30 cellular contexts compared by ENCODE assay signal in genomic region chr20:23253524-23253923, GRCh38.
"Had no signal": no experiment of that assay in that cellular context is flagged by ENCODE, and none has a peak within 500 bp of the region (broad histone marks: within the 10 kb centered on the region; RNA-seq: fewer than 3 reads in every experiment).

No MANE protein-coding gene starts in this region.

- H3K4me3 ChIP-seq: adrenal gland, body of pancreas, breast epithelium had no signal

- H3K27ac ChIP-seq: adrenal gland, body of pancreas, brain microvascular endothelial cell, breast epithelium, VCaP had no signal

- H3K4me1 ChIP-seq: breast epithelium had no signal

- FAIRE-seq: astrocyte, TTC549 had no signal

- H3K36me3 ChIP-seq: adrenal gland, brain microvascular endothelial cell, breast epithelium had no signal

- ATAC-seq: activated CD8-positive, alpha-beta T cell treated with anti-CD3 and anti-CD28 coated beads for 36 hours; activated naive CD4-positive, alpha-beta T cell treated with anti-CD3 and anti-CD28 coated beads, Interleukin-2, amount 50 U/mL, for 72 hours; body of pancreas had no signal

- H3K9me3 ChIP-seq: adrenal gland, body of pancreas, breast epithelium had no signal

- DNase-seq: activated B cell treated with CpG ODN at 0.5 μM for 24 hours; activated CD4-positive, alpha-beta memory T cell treated with anti-CD3 and anti-CD28 coated beads for 36 hours; activated CD4-positive, alpha-beta T cell treated with anti-CD3 and anti-CD28 coated beads for 4 hours; activated CD4-positive, alpha-beta T cell treated with anti-CD3 and anti-CD28 coated beads, Interleukin-2, amount 10 ng/mL, durations not matched to agents 24 days and 14 days; activated CD4-positive, alpha-beta T cell treated with anti-CD3 and anti-CD28 coated beads, Interleukin-2, amount 50 U/mL, for 1 hour; activated CD4-positive, alpha-beta T cell treated with anti-CD3 and anti-CD28 coated beads, Interleukin-2, amount 50 U/mL, for 4 hours; activated CD4-positive, CD25-positive, alpha-beta regulatory T cell treated with anti-CD3 and anti-CD28 coated beads, Interleukin-2, amount 50 U/mL, for 72 hours; activated CD8-positive, alpha-beta memory T cell treated with anti-CD3 and anti-CD28 coated beads, Interleukin-2, amount 50 U/mL, for 4 hours; activated CD8-positive, alpha-beta T cell treated with anti-CD3 and anti-CD28 coated beads for 36 hours; activated effector memory CD4-positive, alpha-beta T cell treated with Interleukin-2 at 50 U/mL for 16 hours; activated gamma-delta T cell; activated naive CD4-positive, alpha-beta T cell treated with anti-CD3 and anti-CD28 coated beads for 36 hours; activated naive CD4-positive, alpha-beta T cell treated with anti-CD3 and anti-CD28 coated beads, Interleukin-2, amount 50 U/mL, for 16 hours; activated naive CD8-positive, alpha-beta T cell treated with anti-CD3 and anti-CD28 coated beads for 36 hours; activated T-cell treated with anti-CD3 and anti-CD28 coated beads, Interleukin-2, amount 50 U/mL, for 24 hours; activated T-cell treated with anti-CD3 and anti-CD28 coated beads, Interleukin-2, amount 50 U/mL, for 48 hours; adrenal gland; amniotic stem cell; aorta; body of pancreas; brain microvascular endothelial cell; central memory CD4-positive, alpha-beta T cell; T-helper 1 cell; T-helper 2 cell; T-helper 9 cell had no signal

- H3K27me3 ChIP-seq: brain microvascular endothelial cell had no signal
